31 cellular contexts compared by ENCODE assay signal in the genomic region with DNA sequence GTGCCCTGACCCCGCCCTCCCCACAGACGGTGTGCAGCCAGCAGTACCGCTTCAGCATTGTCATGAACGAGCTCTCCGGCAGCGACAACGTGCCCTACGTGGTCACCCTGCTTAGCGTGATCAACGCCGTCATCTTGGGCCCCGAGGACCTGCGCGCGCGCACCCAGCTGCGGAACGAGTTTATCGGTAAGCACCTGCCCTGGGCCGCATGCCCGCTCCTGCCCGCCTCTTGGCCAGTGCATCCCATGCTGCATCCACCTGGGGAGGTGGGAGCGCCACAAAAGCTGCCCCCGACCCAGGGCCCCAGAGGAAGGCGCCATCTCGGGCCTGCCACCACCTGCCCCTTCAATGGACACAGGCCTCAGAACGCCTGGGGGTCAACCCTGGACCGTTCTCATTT.
"Had no signal": no experiment of that assay in that cellular context is flagged by ENCODE, and none has a peak within 500 bp of the region (broad histone marks: within the 10 kb centered on the region; RNA-seq: fewer than 3 reads in every experiment).

No MANE protein-coding gene starts in this region.

- H3K27me3 Mint-ChIP-seq: activated naive CD8-positive, alpha-beta T cell; effector memory CD8-positive, alpha-beta T cell; naive B cell; stimulated activated naive B cell treated with anti-CD40 and anti-IgM and Interleukin-4, amounts not matched to agents 10 μg/mL and 1 μg/mL and 100 μg/mL, for 72 hours had no signal

- H3K4me3 Mint-ChIP-seq: activated naive CD8-positive, alpha-beta T cell; effector memory CD8-positive, alpha-beta T cell; naive B cell; nephron progenitor cell; stimulated activated naive B cell treated with anti-CD40 and anti-IgM and Interleukin-4, amounts not matched to agents 10 μg/mL and 1 μg/mL and 100 μg/mL, for 72 hours; T-helper 1 cell treated with Interleukin-12 subunit alpha and Interleukin-12 subunit beta and Interleukin-4 antibody, amounts not matched to agents 30 μg/mL and 1 μg/mL, for 36 hours had no signal

- H3K27ac ChIP-seq: body of pancreas, gastrocnemius medialis, pancreas, prostate gland, sigmoid colon, stomach, suprapubic skin, transverse colon, WERI-Rb-1 had no signal

- DNase-seq: activated CD4-positive, alpha-beta T cell treated with anti-CD3 and anti-CD28 coated beads for 48 hours; activated CD4-positive, alpha-beta T cell treated with anti-CD3 and anti-CD28 coated beads, Interleukin-2, amount 50 U/mL, for 48 hours; activated CD8-positive, alpha-beta memory T cell treated with anti-CD3 and anti-CD28 coated beads for 24 hours; activated effector memory CD4-positive, alpha-beta T cell treated with Interleukin-2 at 50 U/mL for 16 hours; activated naive CD4-positive, alpha-beta T cell treated with Interleukin-2 at 50 U/mL for 16 hours; aorta; body of pancreas; cerebellar nuclear complex; effector memory CD8-positive, alpha-beta T cell; erythroblast; gastrocnemius medialis; glutamatergic neuron; islet precursor cell; left cardiac atrium; mammary epithelial cell; naive B cell; nephron progenitor cell; pancreas; retina; sigmoid colon; small intestine; stimulated activated CD4-positive, alpha-beta T cell treated with anti-CD3 and anti-CD28 coated beads, Interleukin-4, amount 100 ng/mL, for 24 hours; stimulated activated naive B cell treated with anti-CD40 and anti-IgM and Interleukin-4, amounts not matched to agents 10 μg/mL and 1 μg/mL and 100 μg/mL, for 72 hours; stomach; T-helper 9 cell; transverse colon; WERI-Rb-1 had no signal

- H3K9me3 Mint-ChIP-seq: effector memory CD8-positive, alpha-beta T cell; naive B cell; stimulated activated naive B cell treated with anti-CD40 and anti-IgM and Interleukin-4, amounts not matched to agents 10 μg/mL and 1 μg/mL and 100 μg/mL, for 72 hours; T-helper 1 cell treated with Interleukin-12 subunit alpha and Interleukin-12 subunit beta and Interleukin-4 antibody, amounts not matched to agents 30 μg/mL and 1 μg/mL, for 36 hours had no signal

- H3K36me3 Mint-ChIP-seq: activated naive CD8-positive, alpha-beta T cell; naive B cell had no signal

- H3K27ac Mint-ChIP-seq: activated naive CD8-positive, alpha-beta T cell; effector memory CD8-positive, alpha-beta T cell; nephron progenitor cell; stimulated activated naive B cell treated with anti-CD40 and anti-IgM and Interleukin-4, amounts not matched to agents 10 μg/mL and 1 μg/mL and 100 μg/mL, for 72 hours; T-helper 1 cell treated with Interleukin-12 subunit alpha and Interleukin-12 subunit beta and Interleukin-4 antibody, amounts not matched to agents 30 μg/mL and 1 μg/mL, for 36 hours had no signal
